In genomic region chr12:76983420-76983819, GRCh38 we compare ENCODE assay signal across 25 cellular contexts.
"Had no signal": no experiment of that assay in that cellular context is flagged by ENCODE, and none has a peak within 500 bp of the region (broad histone marks: within the 10 kb centered on the region; RNA-seq: fewer than 3 reads in every experiment).

No MANE protein-coding gene starts in this region.

- H3K27me3 ChIP-seq: colonic mucosa, esophagus muscularis mucosa, foreskin keratinocyte, gastroesophageal sphincter, heart left ventricle, hepatocyte, left lung had no signal

- DNase-seq: colonic mucosa; cortex of kidney; effector CD8-positive, alpha-beta T cell; effector memory CD8-positive, alpha-beta T cell; endodermal cell; foreskin keratinocyte; heart left ventricle; hypothalamus; immature natural killer cell; left cardiac atrium; left lung; left ventricle myocardium superior; lower lobe of right lung; mesenchymal stem cell; mucosa of descending colon; naive B cell had no signal

- H3K4me1 ChIP-seq: colonic mucosa, esophagus muscularis mucosa, foreskin keratinocyte, gastroesophageal sphincter, heart left ventricle, left lung, lower lobe of right lung had no signal

- H3K4me3 ChIP-seq: colonic mucosa, esophagus muscularis mucosa, gastroesophageal sphincter, heart left ventricle, hepatocyte, left lung, lower lobe of right lung, mucosa of descending colon had no signal

- H3K79me2 ChIP-seq: hepatocyte had no signal

- H3K4me3 Mint-ChIP-seq: dendritic cell treated with granulocyte-macrophage colony-stimulating factor and Interleukin-4, amounts not matched to agents 40 ng/mL and 50 ng/mL, for 4 days; effector memory CD8-positive, alpha-beta T cell; endodermal cell; immature natural killer cell; mesothelial cell of epicardium; naive B cell had no signal

- H3K9me3 ChIP-seq: colonic mucosa had no signal

- H2AFZ ChIP-seq: hepatocyte had no signal

- H3K27me3 Mint-ChIP-seq: dendritic cell treated with granulocyte-macrophage colony-stimulating factor and Interleukin-4, amounts not matched to agents 40 ng/mL and 50 ng/mL, for 4 days had no signal

- FAIRE-seq: endometrium, endothelial cell of umbilical vein, frontal cortex, keratinocyte had no signal

- H3K27ac ChIP-seq: colonic mucosa, esophagus muscularis mucosa, foreskin keratinocyte, gastroesophageal sphincter, heart left ventricle, hepatocyte, left lung, lower lobe of right lung had no signal

- H3K27ac Mint-ChIP-seq: dendritic cell treated with granulocyte-macrophage colony-stimulating factor and Interleukin-4, amounts not matched to agents 40 ng/mL and 50 ng/mL, for 4 days; effector memory CD8-positive, alpha-beta T cell; endodermal cell; immature natural killer cell; mesothelial cell of epicardium; naive B cell had no signal

- ATAC-seq: effector memory CD8-positive, alpha-beta T cell; foreskin keratinocyte; gastroesophageal sphincter; heart left ventricle; left cardiac atrium; left lung; left ventricle myocardium superior; lower lobe of right lung; mucosa of descending colon had no signal

- H3K36me3 ChIP-seq: colonic mucosa, esophagus muscularis mucosa, gastroesophageal sphincter, heart left ventricle, left lung, lower lobe of right lung had no signal

- H3K4me2 ChIP-seq: hepatocyte had no signal

- H3K4me1 Mint-ChIP-seq: endodermal cell, immature natural killer cell, naive B cell had no signal
